22 cellular contexts compared by ENCODE assay signal in the genomic region with DNA sequence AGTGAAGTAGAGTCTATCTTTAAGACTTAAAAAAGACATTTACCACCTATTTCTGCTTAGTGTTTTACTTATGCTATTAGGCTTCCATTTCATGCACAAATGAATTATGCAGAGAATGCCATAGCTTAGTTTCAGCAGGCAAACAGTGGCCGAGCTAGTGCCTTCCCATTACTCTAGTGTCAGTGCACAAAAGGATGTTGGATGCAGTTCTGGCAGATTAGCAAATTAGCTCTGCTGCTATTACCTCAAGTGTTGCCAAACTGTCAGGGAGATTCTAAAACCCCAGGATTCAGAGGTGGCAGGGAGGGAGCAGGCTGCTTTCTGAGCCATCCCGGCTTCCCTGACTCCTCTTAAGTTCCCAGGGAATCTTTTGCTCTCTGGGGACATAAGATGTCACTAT.
A peak's percentile ranks its signal among the peaks of the same experiment; 100 is the strongest.
DNase-seq lines count a peak whose midpoint lies in the region; ATAC-seq and TF ChIP-seq lines count a peak whose summit lies in the region.
"Had no signal": no experiment of that assay in that cellular context is flagged by ENCODE, and none has a peak within 500 bp of the region (broad histone marks: within the 10 kb centered on the region; RNA-seq: fewer than 3 reads in every experiment).

No MANE protein-coding gene starts in this region.

- intact Hi-C loops in dorsolateral prefrontal cortex (cut with DNase I): no loop called here

- peak overlapping the region in 44 of 59 donors; percentile 1 to 78 (median 39) for H3K27ac ChIP-seq in dorsolateral prefrontal cortex
- H3K27ac ChIP-seq: 22Rv1, C4-2B had no signal

- ATAC-seq in GM18519 (IDR thresholded peaks at IDR 0.05; ENCODE audit: low FRiP score, unreplicated experiment) (no peak), HG03442 (IDR thresholded peaks at IDR 0.05; ENCODE audit: unreplicated experiment) (no peak)
- ATAC-seq: CD8-positive, alpha-beta T cell; HepG2; Panc1 had no signal

- peak; percentile 23 for DNase-seq in NCI-H1092 treated with DMSO at 0.1 percent for 48 hours (lab: John Stamatoyannopoulos, UW)
- no peak for DNase-seq in NCI-H1092 (lab: John Stamatoyannopoulos, UW)
- DNase-seq in NCI-H82 treated with DMSO at 0.1 percent for 48 hours (lab: John Stamatoyannopoulos, UW; ENCODE audit: unreplicated experiment): peak; percentile 12
- peak in 1 of 10 donors; percentile 4 for DNase-seq in dorsolateral prefrontal cortex
- DNase-seq in superior temporal gyrus (ENCODE audit: extremely low spot score): peak; percentile 62
- DNase-seq in stimulated activated CD4-positive, alpha-beta T cell treated with anti-CD3 and anti-CD28 coated beads, Interleukin-15, amount 100 ng/mL, for 24 hours: no peak
- DNase-seq: CD8-positive, alpha-beta T cell; DMS 273 treated with DMSO at 0.1 percent for 48 hours; DMS79; Karpas-422; NCI-H1105; NCI-H1436 treated with DMSO at 0.1 percent for 48 hours; NCI-H187 treated with DMSO at 0.1 percent for 48 hours; NCI-H510A; NCI-H748 treated with DMSO at 0.1 percent for 48 hours; SHP77 treated with DMSO at 0.1 percent for 48 hours had no signal

- no peaks in the 10 kb centered on the region for H3K27me3 ChIP-seq in dorsolateral prefrontal cortex

- H3K4me3 ChIP-seq in dorsolateral prefrontal cortex: no peak overlapping the region

- no peak for TF ChIP-seq CTCF in dorsolateral prefrontal cortex (IDR thresholded peaks at IDR 0.05 in 54 of 56, conservative IDR thresholded peaks at IDR 0.05 in 2 of 56; ENCODE audit: low read depth in 1 of 56, partially characterized antibody in 56 of 56)

Comparison
In these comparisons a context has a peak if more than half of its experiments do, and no peak if none do; other contexts are left out.
1. DNase-seq: peak in NCI-H1092 treated with DMSO at 0.1 percent for 48 hours (single experiment), NCI-H82 treated with DMSO at 0.1 percent for 48 hours (single experiment) and superior temporal gyrus (single experiment); none in NCI-H1092 (single experiment) and stimulated activated CD4-positive, alpha-beta T cell treated with anti-CD3 and anti-CD28 coated beads, Interleukin-15, amount 100 ng/mL, for 24 hours (single experiment).